In the genomic region with DNA sequence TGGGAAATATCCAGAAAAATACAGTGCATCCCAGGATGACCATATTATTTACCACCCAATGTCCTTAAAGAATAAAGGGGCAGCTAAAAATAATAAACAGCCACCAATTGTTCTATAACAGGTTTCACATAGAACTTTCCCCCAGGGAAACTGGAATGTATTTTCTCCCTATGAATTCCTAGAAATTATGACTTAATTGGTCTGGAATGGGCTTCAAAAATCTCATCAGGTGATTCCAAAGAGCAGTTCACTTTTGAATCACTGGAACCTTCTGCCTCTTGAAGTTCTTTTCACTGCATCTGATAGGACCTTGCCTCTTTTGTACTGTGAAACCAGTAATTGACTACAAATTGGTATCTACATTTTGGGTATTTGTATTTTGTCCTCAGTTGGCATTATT, we compare ENCODE assay signal across 18 cellular contexts.
"Had no signal": no experiment of that assay in that cellular context is flagged by ENCODE, and none has a peak within 500 bp of the region (broad histone marks: within the 10 kb centered on the region; RNA-seq: fewer than 3 reads in every experiment).

No MANE protein-coding gene starts in this region.

- H3K4me1 ChIP-seq: ascending aorta, neural progenitor cell had no signal

- H3K9me3 ChIP-seq: ascending aorta, esophagus muscularis mucosa, ovary, sigmoid colon had no signal

- DNase-seq: activated CD4-positive, alpha-beta T cell treated with anti-CD3 and anti-CD28 coated beads, Interleukin-2, amount 50 U/mL, for 48 hours; activated CD4-positive, CD25-positive, alpha-beta regulatory T cell treated with anti-CD3 and anti-CD28 coated beads, Interleukin-2, amount 50 U/mL, for 72 hours; activated naive CD4-positive, alpha-beta T cell treated with anti-CD3 and anti-CD28 coated beads for 36 hours; activated naive CD8-positive, alpha-beta T cell treated with anti-CD3 and anti-CD28 coated beads, Interleukin-2, amount 50 U/mL, for 24 hours; caudate nucleus; foreskin fibroblast; head of caudate nucleus; left cardiac atrium; naive B cell; ovary; sigmoid colon; stimulated activated CD4-positive, alpha-beta T cell treated with anti-CD3 and anti-CD28 coated beads, Interleukin-1b, Interleukin-23, amount 100 ng/mL, for 48 hours; T-helper 1 cell had no signal

- H3K27me3 ChIP-seq: ascending aorta, esophagus muscularis mucosa, neural progenitor cell, ovary, sigmoid colon had no signal

- H3K27ac ChIP-seq: ascending aorta, esophagus muscularis mucosa, neural progenitor cell, ovary, sigmoid colon had no signal

- H3K36me3 ChIP-seq: ascending aorta, esophagus muscularis mucosa, neural progenitor cell, ovary, sigmoid colon had no signal

- H3K4me3 ChIP-seq: ascending aorta, esophagus muscularis mucosa, neural progenitor cell, ovary, sigmoid colon had no signal

- ATAC-seq: activated naive CD8-positive, alpha-beta T cell treated with anti-CD3 and anti-CD28 coated beads, Interleukin-2, amount 50 U/mL, for 24 hours; activated T-helper 17 cell treated with anti-CD3 and anti-CD28 coated beads, Interleukin-2, amount 50 U/mL, for 72 hours; left cardiac atrium; stimulated activated effector memory CD8-positive, alpha-beta T cell treated with anti-CD3 and anti-CD28 coated beads, Interleukin-12 subunit alpha, Interleukin-12 subunit beta, amount 100 ng/mL, for 72 hours had no signal
